9 cellular contexts compared by ENCODE assay signal in genomic region chr6:35737413-35738211, GRCh38. TPM values are rescaled to one million over a fixed set of nuclear protein-coding genes. Genes with fewer than 3 reads are reported as not detected.
DNase-seq lines count a peak whose midpoint lies in the region; ATAC-seq, FAIRE-seq and TF ChIP-seq lines count a peak whose summit lies in the region.
"Had no signal": no experiment of that assay in that cellular context is flagged by ENCODE, and none has a peak within 500 bp of the region (broad histone marks: within the 10 kb centered on the region; RNA-seq: fewer than 3 reads in every experiment).

No MANE protein-coding gene starts in this region.

- in situ Hi-C loops in K562 (cut with MboI) = loop anchor here (5.0 kb wide), 3 partner anchors 155 to 440 kb away; partner anchors contain the start of gene DEF6

- CTCF ChIA-PET in K562 (lab: Yijun Ruan, JAX; ENCODE audit: low intra/inter-chr PET ratio) = interaction anchor here (1.0 to 8.4 kb wide), 6 partner anchors 105 to 444 kb away, joined by 3 to 195 read pairs (median 8); partner anchors contain the start of gene DEF6

- no peak for TF ChIP-seq POLR2A in K562 (conservative IDR thresholded peaks at IDR 0.05)

- H3K4me3 ChIP-seq in OCI-LY1 (ENCODE audit: low read depth, low read length, poor library complexity, severe bottlenecking) (no peak overlapping the region), K562 (no peak overlapping the region), keratinocyte (ENCODE audit: control insufficient read depth in 2 of 3, extremely low read depth in 1 of 3, insufficient read depth in 2 of 3, low read depth in 1 of 3, low read length in 3 of 3) (no peak overlapping the region)

- POLR2A ChIA-PET in K562 (lab: Yijun Ruan, JAX) = interaction anchor here (0.8 to 2.5 kb wide), 10 partner anchors 12 to 267 kb away, joined by 3 to 10 read pairs (median 4); no protein-coding TSS in a partner anchor

- peak; percentile 96 to 99 for TF ChIP-seq RAD21 in K562 (CRISPR knock-in tag; conservative IDR thresholded peaks at IDR 0.05 in 1 of 2, IDR thresholded peaks at IDR 0.05 in 1 of 2)

- intact Hi-C loops in K562 (cut with micrococcal nuclease) = loop anchor here (1.0 to 10.0 kb wide), 3 partner anchors 215 to 441 kb away; partner anchors contain the start of gene DEF6

- peaks cover 4% of the 10 kb centered on the region; the same call in 1 of the 2 replicates for H3F3A ChIP-seq in OCI-LY1 (ENCODE audit: insufficient read depth, low read length)

- H3K9me3 ChIP-seq in OCI-LY1 (ENCODE audit: low read length) = no peaks in the 10 kb centered on the region
- H3K9me3 ChIP-seq in K562 (replicated peaks; ENCODE audit: control insufficient read depth, insufficient read depth, low read depth, low read length) = no peaks in the 10 kb centered on the region
- H3K9me3 ChIP-seq in keratinocyte (ENCODE audit: control insufficient read depth, low read depth, low read length) = no peaks in the 10 kb centered on the region

- H3K36me3 ChIP-seq in OCI-LY1 (ENCODE audit: insufficient read depth, low read length) (no peaks in the 10 kb centered on the region), K562 (ENCODE audit: control insufficient read depth, insufficient read depth, low read length) (no peaks in the 10 kb centered on the region), keratinocyte (ENCODE audit: control insufficient read depth in 2 of 2, extremely low read depth in 1 of 2, insufficient read depth in 2 of 2, low read length in 2 of 2) (no peaks in the 10 kb centered on the region)

- H2AFZ ChIP-seq in OCI-LY1 (ENCODE audit: low read length) (no peak overlapping the region; the same call in 1 of the 2 replicates), K562 (ENCODE audit: low read depth, low read length) (peak overlapping the region; percentile 76), keratinocyte (ENCODE audit: control insufficient read depth, low read length) (no peak overlapping the region)

- H3K4me2 ChIP-seq in OCI-LY1 (ENCODE audit: low read length) (no peak overlapping the region), K562 (ENCODE audit: insufficient read depth, low read length) (peak overlapping the region; percentile 9; the same call in 1 of the 2 replicates), keratinocyte (ENCODE audit: control insufficient read depth, extremely low read depth, insufficient read depth, low read depth, low read length) (no peak overlapping the region)

- 13% methylated on average over 16 of the region's 16 CpGs for WGBS in K562 (ENCODE audit: insufficient coverage, low coverage, missing lambda C conversion rate)

- H3K9ac ChIP-seq in OCI-LY1 (ENCODE audit: low read length) = no peak overlapping the region; the same call in 1 of the 2 replicates
- peak overlapping the region in 1 of 2 experiments; percentile 18; a peak in 1 of 4 replicates for H3K9ac ChIP-seq in K562 (ENCODE audit: insufficient read depth in 1 of 2, low read depth in 2 of 2, low read length in 2 of 2)
- H3K9ac ChIP-seq in keratinocyte (ENCODE audit: control insufficient read depth, extremely low read depth, insufficient read depth, low read length) = no peak overlapping the region

- dilution Hi-C loops in keratinocyte (cut with MboI; ENCODE audit: extremely low pct_ligation_motif_present, low sequenced_read_pairs) = loop anchor here (25.0 kb wide), 1 partner anchor 175 kb away; no protein-coding TSS in a partner anchor

- H3K9me2 ChIP-seq in OCI-LY1 (ENCODE audit: low read depth, low read length) = no peaks in the 10 kb centered on the region

- H4K20me1 ChIP-seq in OCI-LY1 (ENCODE audit: insufficient read depth, low read length) = no peaks in the 10 kb centered on the region
- no peaks in the 10 kb centered on the region for H4K20me1 ChIP-seq in K562 (replicated peaks; ENCODE audit: control insufficient read depth, insufficient read depth, low read length)
- no peaks in the 10 kb centered on the region for H4K20me1 ChIP-seq in keratinocyte (ENCODE audit: control insufficient read depth, extremely low read depth, insufficient read depth, low read length)

- ATAC-seq in K562 (peak; percentile 89), GM19324 (IDR thresholded peaks at IDR 0.05; ENCODE audit: low FRiP score, unreplicated experiment) (no peak), HG03097 (IDR thresholded peaks at IDR 0.05; ENCODE audit: low FRiP score, unreplicated experiment) (no peak)

- H3K79me2 ChIP-seq in OCI-LY1 (ENCODE audit: insufficient read depth, low read length) (no peaks in the 10 kb centered on the region), K562 (ENCODE audit: control insufficient read depth, insufficient read depth, low read length) (no peaks in the 10 kb centered on the region; the same call in 2 of the 3 replicates), keratinocyte (ENCODE audit: control insufficient read depth, insufficient read depth, low read length) (no peaks in the 10 kb centered on the region)

- no peak overlapping the region for H3K27ac ChIP-seq in OCI-LY1 (ENCODE audit: low read depth, low read length, poor library complexity, severe bottlenecking)
- H3K27ac ChIP-seq in K562 (ENCODE audit: extremely low read depth, low read depth, low read length) = no peak overlapping the region; the same call in 2 of the 3 replicates
- H3K27ac ChIP-seq in keratinocyte (ENCODE audit: control insufficient read depth, insufficient read depth, low read length) = no peak overlapping the region

- peak; percentile 85 for FAIRE-seq in K562 (lab: Jason Lieb, UNC)
- FAIRE-seq in keratinocyte (lab: Jason Lieb, UNC) = peak; percentile 57

- H3K4me1 ChIP-seq in OCI-LY1 (ENCODE audit: insufficient read depth, low read length, severe bottlenecking) (peaks cover 25% of the 10 kb centered on the region), K562 (replicated peaks in 1 of 2; ENCODE audit: control insufficient read depth in 2 of 2, insufficient read depth in 2 of 2, low read length in 2 of 2) (peaks cover 12 to 14% of the 10 kb centered on the region in 2 experiments), keratinocyte (ENCODE audit: control insufficient read depth, extremely low read depth, insufficient read depth, low read length) (peaks cover 17% of the 10 kb centered on the region)

- H3K27me3 ChIP-seq in OCI-LY1 (ENCODE audit: insufficient read depth, low read length) (no peaks in the 10 kb centered on the region), K562 (ENCODE audit: control insufficient read depth in 2 of 2, insufficient read depth in 2 of 2, low read length in 2 of 2) (peaks cover 0 to 1% of the 10 kb centered on the region in 2 experiments; a peak in 1 of 5 replicates), keratinocyte (ENCODE audit: control insufficient read depth, extremely low read depth, insufficient read depth, low read length) (no peaks in the 10 kb centered on the region)

- no TSS peak for BruUV-seq in K562 (replicated peaks; lab: Mats Ljungman, UMichigan)

- H3K9me1 ChIP-seq in K562 (ENCODE audit: control insufficient read depth, insufficient read depth, low read length) = no peaks in the 10 kb centered on the region
- H3K9me1 ChIP-seq in keratinocyte (ENCODE audit: control insufficient read depth, extremely low read depth, insufficient read depth, low read length) = no peaks in the 10 kb centered on the region

- TF ChIP-seq CTCF in LNCAP (IDR thresholded peaks at IDR 0.05) (peak; percentile 64), OCI-LY1 (IDR thresholded peaks at IDR 0.05; ENCODE audit: low read length) (peak; percentile 91), K562 (IDR thresholded peaks at IDR 0.05 in 2 of 3, conservative IDR thresholded peaks at IDR 0.05 in 1 of 3; ENCODE audit: insufficient read depth in 2 of 3, low read depth in 1 of 3, low read length in 3 of 3) (peak; percentile 90 to 98 (median 94)), keratinocyte (optimal IDR thresholded peaks at IDR 0.05 in 1 of 3, IDR thresholded peaks at IDR 0.05 in 1 of 3, conservative IDR thresholded peaks at IDR 0.05 in 1 of 3; ENCODE audit: extremely low read depth in 1 of 3, insufficient read depth in 2 of 3, low read length in 3 of 3) (peak in 2 of 3 experiments; percentile 56 to 80)

- DNase-seq in GM03348 (ENCODE audit: low spot score) (peak; percentile 90), K562 (ENCODE audit: extremely low read depth in 1 of 4, low spot score in 3 of 4) (peak; percentile 72 to 83 (median 76)), keratinocyte (ENCODE audit: low read depth, low spot score) (peak; percentile 30), stromal cell of bone marrow (ENCODE audit: low read depth) (peak; percentile 54)

- TF ChIP-seq EP300 in K562 (IDR thresholded peaks at IDR 0.05; ENCODE audit: low read length) = no peak

RNA-seq across cellular contexts. Expression of gene ARMC12, which starts 0.8 kb away (rescaled TPM):
- total RNA-seq in K562 (2011; cell fraction: chromatin; rRNA removed; ENCODE audit: low replicate concordance) = not detected in 2 replicates
- total RNA-seq in K562 (2011; cell fraction: nucleolus; rRNA removed) = 0.50 TPM in 1 of 2 replicates, not detected in the other
- not detected in 2 replicates for total RNA-seq in K562 (2011; cell fraction: nucleoplasm; rRNA removed)
- total RNA-seq in K562 (2014; rRNA removed) = 0.09 TPM in 1 of 2 replicates, not detected in the other
- 0.36 TPM in 1 of 2 replicates, not detected in the other for total RNA-seq in K562 (2014; rRNA removed; fragmentation: Illumina TruSeq; extraction: Trizol)
- not detected in 2 replicates for total RNA-seq in K562 (2015; rRNA removed; fragmentation: Illumina TruSeq; extraction: Trizol)
- total RNA-seq in K562 (2021) = 0.13 and 0.35 TPM in 2 replicates
- 0.26 and 0.45 TPM in 2 replicates for polyA plus RNA-seq in K562 (2011; rRNA removed)
- 0.07 and 0.21 TPM in 2 replicates for polyA plus RNA-seq in K562 (2011; cell fraction: cytosol; rRNA removed)
- 1.4 TPM in 2 replicates for polyA plus RNA-seq in K562 (2011; cell fraction: nucleus; rRNA removed)
- polyA plus RNA-seq in K562 (2012) = 0.26 and 1.6 TPM in 2 replicates
- 0.36 TPM in 1 of 2 replicates, not detected in the other for polyA plus RNA-seq in K562 (2014; fragmentation: Illumina TruSeq; extraction: Trizol)
- under 1 TPM in 1 of 2 experiments, not detected in 1; 0.13 TPM for polyA plus RNA-seq in K562 (2014; fragmentation: Nextera tagmentation; extraction: Ambion mirVana)
- 0.58 TPM in 1 of 2 replicates, not detected in the other for polyA plus RNA-seq in K562 (2014; rRNA removed)
- 0.18 and 0.46 TPM in 2 replicates for polyA minus RNA-seq in K562 (2011; rRNA and poly(A)+ RNA removed)
- not detected in 2 replicates for polyA minus RNA-seq in K562 (2011; cell fraction: cytosol; rRNA and poly(A)+ RNA removed)
- polyA minus RNA-seq in K562 (2011; cell fraction: nucleus; rRNA and poly(A)+ RNA removed) = 0.27 TPM in 1 of 2 replicates, not detected in the other
- 0.34 to 1.7 TPM (median 0.54 TPM) in 3 replicates for polyA plus RNA-seq in keratinocyte
- not detected for polyA plus RNA-seq in keratinocyte (2011; ENCODE audit: low read depth)
- polyA plus RNA-seq in keratinocyte (2011; cell fraction: cytosol; rRNA removed) = 0.43 TPM in 2 replicates
- polyA plus RNA-seq in keratinocyte (2011; cell fraction: nucleus; rRNA removed) = 5.5 and 6.0 TPM in 2 replicates
- polyA plus RNA-seq in keratinocyte (2012; ENCODE audit: low replicate concordance) = 0.34 and 0.56 TPM in 2 replicates
- polyA minus RNA-seq in keratinocyte = 0.49 to 1.3 TPM (median 0.69 TPM) in 3 replicates
- polyA minus RNA-seq in keratinocyte (2011; cell fraction: cytosol; rRNA and poly(A)+ RNA removed) = not detected
- polyA minus RNA-seq in keratinocyte (2011; cell fraction: nucleus; rRNA and poly(A)+ RNA removed) = not detected in 2 replicates

RNA-seq across cellular contexts. Expression of gene CLPSL2, which starts 38.8 kb away (rescaled TPM):
- not detected in 2 replicates for total RNA-seq in K562 (2011; cell fraction: chromatin; rRNA removed; ENCODE audit: low replicate concordance)
- total RNA-seq in K562 (2011; cell fraction: nucleolus; rRNA removed) = not detected in 2 replicates
- total RNA-seq in K562 (2011; cell fraction: nucleoplasm; rRNA removed) = not detected in 2 replicates
- total RNA-seq in K562 (2014; rRNA removed) (not detected in 2 replicates), K562 (2014; rRNA removed; fragmentation: Illumina TruSeq; extraction: Trizol) (not detected in 2 replicates), K562 (2015; rRNA removed; fragmentation: Illumina TruSeq; extraction: Trizol) (not detected in 2 replicates), K562 (2021) (not detected in 2 replicates)
- polyA plus RNA-seq in K562 (2011; rRNA removed) (not detected in 2 replicates), K562 (2014; fragmentation: Illumina TruSeq; extraction: Trizol) (not detected in 2 replicates), K562 (2014; fragmentation: Nextera tagmentation; extraction: Ambion mirVana) (not detected), K562 (2014; rRNA removed) (not detected in 2 replicates), keratinocyte (not detected in 3 replicates)
- not detected in 2 replicates for polyA plus RNA-seq in K562 (2011; cell fraction: cytosol; rRNA removed)
- not detected in 2 replicates for polyA plus RNA-seq in K562 (2011; cell fraction: nucleus; rRNA removed)
- polyA plus RNA-seq in K562 (2012) = not detected in 2 replicates
- polyA minus RNA-seq in K562 (2011; rRNA and poly(A)+ RNA removed) = not detected in 2 replicates
- polyA minus RNA-seq in K562 (2011; cell fraction: cytosol; rRNA and poly(A)+ RNA removed) = not detected in 2 replicates
- polyA minus RNA-seq in K562 (2011; cell fraction: nucleus; rRNA and poly(A)+ RNA removed) = not detected in 2 replicates
- not detected for polyA plus RNA-seq in keratinocyte (2011; ENCODE audit: low read depth)
- polyA plus RNA-seq in keratinocyte (2011; cell fraction: cytosol; rRNA removed) = not detected in 2 replicates
- not detected in 2 replicates for polyA plus RNA-seq in keratinocyte (2011; cell fraction: nucleus; rRNA removed)
- not detected in 2 replicates for polyA plus RNA-seq in keratinocyte (2012; ENCODE audit: low replicate concordance)
- not detected in 3 replicates for polyA minus RNA-seq in keratinocyte
- not detected for polyA minus RNA-seq in keratinocyte (2011; cell fraction: cytosol; rRNA and poly(A)+ RNA removed)
- not detected in 2 replicates for polyA minus RNA-seq in keratinocyte (2011; cell fraction: nucleus; rRNA and poly(A)+ RNA removed)

RNA-seq across cellular contexts. Expression of gene CLPSL1, which starts 43.2 kb away (rescaled TPM):
- total RNA-seq in K562 (2011; cell fraction: chromatin; rRNA removed; ENCODE audit: low replicate concordance) = not detected in 2 replicates
- total RNA-seq in K562 (2011; cell fraction: nucleolus; rRNA removed) = not detected in 2 replicates
- not detected in 2 replicates for total RNA-seq in K562 (2011; cell fraction: nucleoplasm; rRNA removed)
- total RNA-seq in K562 (2014; rRNA removed) (not detected in 2 replicates), K562 (2014; rRNA removed; fragmentation: Illumina TruSeq; extraction: Trizol) (not detected in 2 replicates), K562 (2015; rRNA removed; fragmentation: Illumina TruSeq; extraction: Trizol) (not detected in 2 replicates), K562 (2021) (not detected in 2 replicates)
- polyA plus RNA-seq in K562 (2011; rRNA removed) (not detected in 2 replicates), K562 (2014; fragmentation: Illumina TruSeq; extraction: Trizol) (not detected in 2 replicates), K562 (2014; fragmentation: Nextera tagmentation; extraction: Ambion mirVana) (not detected), K562 (2014; rRNA removed) (not detected in 2 replicates), keratinocyte (not detected in 3 replicates)
- polyA plus RNA-seq in K562 (2011; cell fraction: cytosol; rRNA removed) = not detected in 2 replicates
- not detected in 2 replicates for polyA plus RNA-seq in K562 (2011; cell fraction: nucleus; rRNA removed)
- not detected in 2 replicates for polyA plus RNA-seq in K562 (2012)
- polyA minus RNA-seq in K562 (2011; rRNA and poly(A)+ RNA removed) = not detected in 2 replicates
- polyA minus RNA-seq in K562 (2011; cell fraction: cytosol; rRNA and poly(A)+ RNA removed) = not detected in 2 replicates
- not detected in 2 replicates for polyA minus RNA-seq in K562 (2011; cell fraction: nucleus; rRNA and poly(A)+ RNA removed)
- polyA plus RNA-seq in keratinocyte (2011; ENCODE audit: low read depth) = not detected
- polyA plus RNA-seq in keratinocyte (2011; cell fraction: cytosol; rRNA removed) = not detected in 2 replicates
- not detected in 2 replicates for polyA plus RNA-seq in keratinocyte (2011; cell fraction: nucleus; rRNA removed)
- polyA plus RNA-seq in keratinocyte (2012; ENCODE audit: low replicate concordance) = not detected in 2 replicates
- polyA minus RNA-seq in keratinocyte = not detected in 3 replicates
- polyA minus RNA-seq in keratinocyte (2011; cell fraction: cytosol; rRNA and poly(A)+ RNA removed) = not detected
- polyA minus RNA-seq in keratinocyte (2011; cell fraction: nucleus; rRNA and poly(A)+ RNA removed) = not detected in 2 replicates
- polyA plus RNA-seq: adipose tissue had no signal

RNA-seq across cellular contexts. Expression of gene FKBP5, which starts 48.9 kb away (rescaled TPM):
- 23.5 and 58.7 TPM in 2 replicates for total RNA-seq in K562 (2011; cell fraction: chromatin; rRNA removed; ENCODE audit: low replicate concordance)
- 14.5 and 19.2 TPM in 2 replicates for total RNA-seq in K562 (2011; cell fraction: nucleolus; rRNA removed)
- total RNA-seq in K562 (2011; cell fraction: nucleoplasm; rRNA removed) = 38.3 and 72.2 TPM in 2 replicates
- 75.0 and 82.8 TPM in 2 replicates for total RNA-seq in K562 (2014; rRNA removed)
- 54.2 and 65.9 TPM in 2 replicates for total RNA-seq in K562 (2014; rRNA removed; fragmentation: Illumina TruSeq; extraction: Trizol)
- 39.9 and 43.8 TPM in 2 replicates for total RNA-seq in K562 (2015; rRNA removed; fragmentation: Illumina TruSeq; extraction: Trizol)
- 92.0 and 104 TPM in 2 replicates for total RNA-seq in K562 (2021)
- polyA plus RNA-seq in K562 (2011; rRNA removed) = 59.7 and 86.1 TPM in 2 replicates
- 22.1 and 33.5 TPM in 2 replicates for polyA plus RNA-seq in K562 (2011; cell fraction: cytosol; rRNA removed)
- polyA plus RNA-seq in K562 (2011; cell fraction: nucleus; rRNA removed) = 22.5 and 23.2 TPM in 2 replicates
- polyA plus RNA-seq in K562 (2012) = 43.9 and 85.0 TPM in 2 replicates
- polyA plus RNA-seq in K562 (2014; fragmentation: Illumina TruSeq; extraction: Trizol) = 128 and 151 TPM in 2 replicates
- 10 to 100 TPM; 32.7 to 46.1 TPM for polyA plus RNA-seq in K562 (2014; fragmentation: Nextera tagmentation; extraction: Ambion mirVana)
- polyA plus RNA-seq in K562 (2014; rRNA removed) = 76.6 and 76.8 TPM in 2 replicates
- 71.5 and 74.0 TPM in 2 replicates for polyA minus RNA-seq in K562 (2011; rRNA and poly(A)+ RNA removed)
- polyA minus RNA-seq in K562 (2011; cell fraction: cytosol; rRNA and poly(A)+ RNA removed) = 31.1 and 38.9 TPM in 2 replicates
- 13.3 and 18.5 TPM in 2 replicates for polyA minus RNA-seq in K562 (2011; cell fraction: nucleus; rRNA and poly(A)+ RNA removed)
- polyA plus RNA-seq in keratinocyte = 48.0 to 88.3 TPM (median 59.0 TPM) in 3 replicates
- 29.3 TPM for polyA plus RNA-seq in keratinocyte (2011; ENCODE audit: low read depth)
- 53.4 and 63.7 TPM in 2 replicates for polyA plus RNA-seq in keratinocyte (2011; cell fraction: cytosol; rRNA removed)
- 52.6 and 53.1 TPM in 2 replicates for polyA plus RNA-seq in keratinocyte (2011; cell fraction: nucleus; rRNA removed)
- polyA plus RNA-seq in keratinocyte (2012; ENCODE audit: low replicate concordance) = 52.0 and 70.9 TPM in 2 replicates
- 15.1 to 56.8 TPM (median 27.8 TPM) in 3 replicates for polyA minus RNA-seq in keratinocyte
- polyA minus RNA-seq in keratinocyte (2011; cell fraction: cytosol; rRNA and poly(A)+ RNA removed) = 22.8 TPM
- 15.8 and 39.4 TPM in 2 replicates for polyA minus RNA-seq in keratinocyte (2011; cell fraction: nucleus; rRNA and poly(A)+ RNA removed)

RNA-seq across cellular contexts. Expression of gene CLPS, which starts 59.5 kb away (rescaled TPM):
- total RNA-seq in K562 (2011; cell fraction: chromatin; rRNA removed; ENCODE audit: low replicate concordance) = not detected in 2 replicates
- total RNA-seq in K562 (2011; cell fraction: nucleolus; rRNA removed) = not detected in 2 replicates
- total RNA-seq in K562 (2011; cell fraction: nucleoplasm; rRNA removed) = not detected in 2 replicates
- total RNA-seq in K562 (2014; rRNA removed) = not detected in 2 replicates
- total RNA-seq in K562 (2014; rRNA removed; fragmentation: Illumina TruSeq; extraction: Trizol) = not detected in 2 replicates
- total RNA-seq in K562 (2015; rRNA removed; fragmentation: Illumina TruSeq; extraction: Trizol) = not detected in 2 replicates
- 2.4 and 2.9 TPM in 2 replicates for total RNA-seq in K562 (2021)
- not detected in 2 replicates for polyA plus RNA-seq in K562 (2011; rRNA removed)
- not detected in 2 replicates for polyA plus RNA-seq in K562 (2011; cell fraction: cytosol; rRNA removed)
- polyA plus RNA-seq in K562 (2011; cell fraction: nucleus; rRNA removed) = not detected in 2 replicates
- polyA plus RNA-seq in K562 (2012) = not detected in 2 replicates
- polyA plus RNA-seq in K562 (2014; fragmentation: Illumina TruSeq; extraction: Trizol) = not detected in 2 replicates
- not detected for polyA plus RNA-seq in K562 (2014; fragmentation: Nextera tagmentation; extraction: Ambion mirVana)
- polyA plus RNA-seq in K562 (2014; rRNA removed) = not detected in 2 replicates
- not detected in 2 replicates for polyA minus RNA-seq in K562 (2011; rRNA and poly(A)+ RNA removed)
- polyA minus RNA-seq in K562 (2011; cell fraction: cytosol; rRNA and poly(A)+ RNA removed) = not detected in 2 replicates
- polyA minus RNA-seq in K562 (2011; cell fraction: nucleus; rRNA and poly(A)+ RNA removed) = not detected in 2 replicates
- polyA plus RNA-seq in keratinocyte = not detected in 3 replicates
- polyA plus RNA-seq in keratinocyte (2011; ENCODE audit: low read depth) = not detected
- polyA plus RNA-seq in keratinocyte (2011; cell fraction: cytosol; rRNA removed) = not detected in 2 replicates
- not detected in 2 replicates for polyA plus RNA-seq in keratinocyte (2011; cell fraction: nucleus; rRNA removed)
- polyA plus RNA-seq in keratinocyte (2012; ENCODE audit: low replicate concordance) = not detected in 2 replicates
- not detected in 3 replicates for polyA minus RNA-seq in keratinocyte
- polyA minus RNA-seq in keratinocyte (2011; cell fraction: cytosol; rRNA and poly(A)+ RNA removed) = not detected
- not detected in 2 replicates for polyA minus RNA-seq in keratinocyte (2011; cell fraction: nucleus; rRNA and poly(A)+ RNA removed)

Comparison
In these comparisons a context has a peak if more than half of its experiments do, and no peak if none do; other contexts are left out.
1. DNase-seq: peak in every context shown above with its lines; median percentile 90 in GM03348; 76 in K562; 54 in stromal cell of bone marrow; 30 in keratinocyte.